In the genomic region with DNA sequence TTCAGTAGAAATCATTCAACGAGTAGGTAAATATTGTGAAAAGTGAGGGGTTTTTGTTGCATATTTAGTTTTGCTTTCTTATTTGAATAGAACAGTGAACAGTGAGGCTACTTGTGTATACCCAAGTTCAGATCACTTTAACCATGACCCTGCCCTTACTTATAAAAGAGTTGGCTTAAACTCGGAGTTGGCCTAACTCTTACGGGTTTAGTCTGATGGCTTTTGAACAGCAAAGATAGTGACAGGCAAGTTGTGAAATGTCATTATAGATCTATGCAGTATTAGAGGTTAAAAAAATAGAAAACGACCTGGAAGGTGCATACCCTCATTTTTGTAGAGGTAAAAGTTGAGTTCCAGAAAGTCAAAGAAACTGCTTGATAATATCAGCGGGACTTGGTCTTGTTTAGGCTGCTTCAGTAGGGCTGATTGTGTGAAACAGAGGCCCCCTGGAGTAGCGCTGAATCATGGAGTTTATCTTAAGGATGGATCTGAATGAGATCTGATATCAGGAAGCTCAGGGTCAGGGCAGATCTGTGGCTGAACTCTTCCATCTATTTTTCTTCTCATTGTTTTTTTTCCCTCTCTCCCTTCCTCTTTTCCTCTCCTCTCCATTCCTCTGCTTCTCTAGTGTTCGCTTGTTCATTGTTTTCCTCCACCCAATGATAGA, we compare ENCODE assay signal across 14 cellular contexts.
"Had no signal": no experiment of that assay in that cellular context is flagged by ENCODE, and none has a peak within 500 bp of the region (broad histone marks: within the 10 kb centered on the region; RNA-seq: fewer than 3 reads in every experiment).

No MANE protein-coding gene starts in this region.

- H3K4me3 ChIP-seq: ascending aorta, testis had no signal

- H3K4me1 ChIP-seq: testis had no signal

- ATAC-seq: activated T-cell treated with anti-CD3 and anti-CD28 coated beads, Interleukin-2, amount 50 U/mL, for 4 hours; effector memory CD8-positive, alpha-beta T cell; left colon; stimulated activated naive CD8-positive, alpha-beta T cell treated with anti-CD3 and anti-CD28 coated beads, Interleukin-15, amount 100 ng/mL, for 72 hours had no signal

- FAIRE-seq: urothelium cell line had no signal

- H3K4me1 Mint-ChIP-seq: activated naive CD8-positive, alpha-beta T cell treated with anti-CD3 and anti-CD28 coated beads, Interleukin-2, amount 10 ng/mL, durations not matched to agents 7 days and 5 days; stimulated activated naive CD8-positive, alpha-beta T cell treated with anti-CD3 and anti-CD28 coated beads, Interleukin-15, amount 100 ng/mL, for 72 hours had no signal

- H3K27ac Mint-ChIP-seq: activated CD4-positive, alpha-beta memory T cell treated with anti-CD3 and anti-CD28 coated beads for 36 hours; activated naive CD8-positive, alpha-beta T cell treated with anti-CD3 and anti-CD28 coated beads, Interleukin-2, amount 10 ng/mL, durations not matched to agents 7 days and 5 days; dendritic cell treated with granulocyte-macrophage colony-stimulating factor and Interleukin-4, amounts not matched to agents 40 ng/mL and 50 ng/mL, for 4 days had no signal

- H3K4me3 Mint-ChIP-seq: activated CD4-positive, alpha-beta memory T cell treated with anti-CD3 and anti-CD28 coated beads for 36 hours; activated naive CD8-positive, alpha-beta T cell treated with anti-CD3 and anti-CD28 coated beads, Interleukin-2, amount 10 ng/mL, durations not matched to agents 7 days and 5 days; activated T-cell treated with anti-CD3 and anti-CD28 coated beads, Interleukin-2, amount 50 U/mL, for 4 hours; dendritic cell treated with granulocyte-macrophage colony-stimulating factor and Interleukin-4, amounts not matched to agents 40 ng/mL and 50 ng/mL, for 4 days; effector memory CD8-positive, alpha-beta T cell; stimulated activated naive CD8-positive, alpha-beta T cell treated with anti-CD3 and anti-CD28 coated beads, Interleukin-15, amount 100 ng/mL, for 72 hours had no signal

- DNase-seq: activated CD4-positive, alpha-beta memory T cell treated with anti-CD3 and anti-CD28 coated beads for 36 hours; activated CD4-positive, CD25-positive, alpha-beta regulatory T cell treated with anti-CD3 and anti-CD28 coated beads, Interleukin-2, amount 50 U/mL, for 72 hours; activated effector memory CD4-positive, alpha-beta T cell treated with anti-CD3 and anti-CD28 coated beads, Interleukin-2, amount 50 U/mL, for 16 hours; activated naive CD8-positive, alpha-beta T cell treated with anti-CD3 and anti-CD28 coated beads, Interleukin-2, amount 10 ng/mL, durations not matched to agents 7 days and 5 days; activated T-cell treated with anti-CD3 and anti-CD28 coated beads, Interleukin-2, amount 50 U/mL, for 4 hours; caudate nucleus; effector memory CD8-positive, alpha-beta T cell; left colon; stimulated activated CD4-positive, alpha-beta T cell treated with anti-CD3 and anti-CD28 coated beads, Interleukin-4, amount 100 ng/mL, for 1 hour; stimulated activated naive CD8-positive, alpha-beta T cell treated with anti-CD3 and anti-CD28 coated beads, Interleukin-15, amount 100 ng/mL, for 72 hours; testis had no signal

- H3K27me3 ChIP-seq: ascending aorta, testis had no signal

- H3K27me3 Mint-ChIP-seq: activated CD4-positive, alpha-beta memory T cell treated with anti-CD3 and anti-CD28 coated beads for 36 hours; activated naive CD8-positive, alpha-beta T cell treated with anti-CD3 and anti-CD28 coated beads, Interleukin-2, amount 10 ng/mL, durations not matched to agents 7 days and 5 days; dendritic cell treated with granulocyte-macrophage colony-stimulating factor and Interleukin-4, amounts not matched to agents 40 ng/mL and 50 ng/mL, for 4 days; effector memory CD8-positive, alpha-beta T cell; stimulated activated naive CD8-positive, alpha-beta T cell treated with anti-CD3 and anti-CD28 coated beads, Interleukin-15, amount 100 ng/mL, for 72 hours had no signal

- H3K27ac ChIP-seq: ascending aorta, testis had no signal

- H3K9me3 ChIP-seq: ascending aorta, testis had no signal

- H3K9me3 Mint-ChIP-seq: activated CD4-positive, alpha-beta memory T cell treated with anti-CD3 and anti-CD28 coated beads for 36 hours; activated T-cell treated with anti-CD3 and anti-CD28 coated beads, Interleukin-2, amount 50 U/mL, for 4 hours; effector memory CD8-positive, alpha-beta T cell; stimulated activated naive CD8-positive, alpha-beta T cell treated with anti-CD3 and anti-CD28 coated beads, Interleukin-15, amount 100 ng/mL, for 72 hours had no signal

- H3K36me3 ChIP-seq: ascending aorta had no signal
